ENCODE assay signal across 1 cellular context in the genomic region with DNA sequence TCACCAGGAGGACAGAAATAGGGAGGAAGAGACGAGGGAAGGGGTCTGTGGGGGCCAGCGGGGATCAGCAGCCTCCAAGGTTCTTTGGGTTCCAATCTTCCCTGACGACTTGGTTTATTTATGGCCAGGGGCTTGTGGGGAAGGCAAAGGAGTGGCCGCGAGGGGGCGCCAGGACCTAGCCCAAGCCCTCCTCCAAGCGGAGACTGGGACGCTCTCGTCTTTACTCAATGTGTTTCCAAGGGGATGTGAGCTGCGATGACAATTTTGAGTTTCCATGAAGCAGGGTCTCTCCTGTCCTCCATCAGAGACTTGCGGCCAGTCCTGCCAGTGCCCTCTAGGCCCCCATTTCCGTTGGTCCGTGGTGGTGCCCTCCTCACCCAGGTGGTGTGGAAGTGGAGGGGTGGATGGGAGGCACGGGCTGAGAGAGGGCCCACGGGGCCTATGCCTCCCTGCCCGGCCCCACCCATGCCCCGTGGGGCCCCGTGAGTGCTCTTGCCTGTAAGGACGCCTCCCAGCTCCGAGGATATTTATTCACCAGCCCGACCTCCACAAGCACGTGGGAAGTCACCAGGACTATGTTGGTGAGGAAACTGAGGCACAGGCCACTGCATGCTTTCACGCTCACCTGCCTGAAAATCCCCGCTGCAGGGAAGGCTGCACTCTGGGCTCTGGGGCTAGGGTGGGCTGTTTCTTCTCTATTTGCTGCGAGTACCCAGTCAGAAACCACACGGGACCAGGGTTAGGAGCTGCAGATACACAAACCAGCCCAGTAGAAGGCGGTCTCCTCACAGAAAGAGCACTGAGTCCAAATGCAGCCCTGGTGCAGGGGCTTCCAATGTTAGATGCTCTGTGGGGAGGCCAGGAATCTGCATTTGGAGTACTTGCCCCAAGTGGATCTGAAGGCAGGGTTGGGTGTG.
TF ChIP-seq lines count a peak whose summit lies in the region.

No MANE protein-coding gene starts in this region.

TF ChIP-seq in H1, 55 proteins besides CTCF, POLR2A, EP300 and RAD21 (continued from another document):
- TF ChIP-seq, protein P1, sequence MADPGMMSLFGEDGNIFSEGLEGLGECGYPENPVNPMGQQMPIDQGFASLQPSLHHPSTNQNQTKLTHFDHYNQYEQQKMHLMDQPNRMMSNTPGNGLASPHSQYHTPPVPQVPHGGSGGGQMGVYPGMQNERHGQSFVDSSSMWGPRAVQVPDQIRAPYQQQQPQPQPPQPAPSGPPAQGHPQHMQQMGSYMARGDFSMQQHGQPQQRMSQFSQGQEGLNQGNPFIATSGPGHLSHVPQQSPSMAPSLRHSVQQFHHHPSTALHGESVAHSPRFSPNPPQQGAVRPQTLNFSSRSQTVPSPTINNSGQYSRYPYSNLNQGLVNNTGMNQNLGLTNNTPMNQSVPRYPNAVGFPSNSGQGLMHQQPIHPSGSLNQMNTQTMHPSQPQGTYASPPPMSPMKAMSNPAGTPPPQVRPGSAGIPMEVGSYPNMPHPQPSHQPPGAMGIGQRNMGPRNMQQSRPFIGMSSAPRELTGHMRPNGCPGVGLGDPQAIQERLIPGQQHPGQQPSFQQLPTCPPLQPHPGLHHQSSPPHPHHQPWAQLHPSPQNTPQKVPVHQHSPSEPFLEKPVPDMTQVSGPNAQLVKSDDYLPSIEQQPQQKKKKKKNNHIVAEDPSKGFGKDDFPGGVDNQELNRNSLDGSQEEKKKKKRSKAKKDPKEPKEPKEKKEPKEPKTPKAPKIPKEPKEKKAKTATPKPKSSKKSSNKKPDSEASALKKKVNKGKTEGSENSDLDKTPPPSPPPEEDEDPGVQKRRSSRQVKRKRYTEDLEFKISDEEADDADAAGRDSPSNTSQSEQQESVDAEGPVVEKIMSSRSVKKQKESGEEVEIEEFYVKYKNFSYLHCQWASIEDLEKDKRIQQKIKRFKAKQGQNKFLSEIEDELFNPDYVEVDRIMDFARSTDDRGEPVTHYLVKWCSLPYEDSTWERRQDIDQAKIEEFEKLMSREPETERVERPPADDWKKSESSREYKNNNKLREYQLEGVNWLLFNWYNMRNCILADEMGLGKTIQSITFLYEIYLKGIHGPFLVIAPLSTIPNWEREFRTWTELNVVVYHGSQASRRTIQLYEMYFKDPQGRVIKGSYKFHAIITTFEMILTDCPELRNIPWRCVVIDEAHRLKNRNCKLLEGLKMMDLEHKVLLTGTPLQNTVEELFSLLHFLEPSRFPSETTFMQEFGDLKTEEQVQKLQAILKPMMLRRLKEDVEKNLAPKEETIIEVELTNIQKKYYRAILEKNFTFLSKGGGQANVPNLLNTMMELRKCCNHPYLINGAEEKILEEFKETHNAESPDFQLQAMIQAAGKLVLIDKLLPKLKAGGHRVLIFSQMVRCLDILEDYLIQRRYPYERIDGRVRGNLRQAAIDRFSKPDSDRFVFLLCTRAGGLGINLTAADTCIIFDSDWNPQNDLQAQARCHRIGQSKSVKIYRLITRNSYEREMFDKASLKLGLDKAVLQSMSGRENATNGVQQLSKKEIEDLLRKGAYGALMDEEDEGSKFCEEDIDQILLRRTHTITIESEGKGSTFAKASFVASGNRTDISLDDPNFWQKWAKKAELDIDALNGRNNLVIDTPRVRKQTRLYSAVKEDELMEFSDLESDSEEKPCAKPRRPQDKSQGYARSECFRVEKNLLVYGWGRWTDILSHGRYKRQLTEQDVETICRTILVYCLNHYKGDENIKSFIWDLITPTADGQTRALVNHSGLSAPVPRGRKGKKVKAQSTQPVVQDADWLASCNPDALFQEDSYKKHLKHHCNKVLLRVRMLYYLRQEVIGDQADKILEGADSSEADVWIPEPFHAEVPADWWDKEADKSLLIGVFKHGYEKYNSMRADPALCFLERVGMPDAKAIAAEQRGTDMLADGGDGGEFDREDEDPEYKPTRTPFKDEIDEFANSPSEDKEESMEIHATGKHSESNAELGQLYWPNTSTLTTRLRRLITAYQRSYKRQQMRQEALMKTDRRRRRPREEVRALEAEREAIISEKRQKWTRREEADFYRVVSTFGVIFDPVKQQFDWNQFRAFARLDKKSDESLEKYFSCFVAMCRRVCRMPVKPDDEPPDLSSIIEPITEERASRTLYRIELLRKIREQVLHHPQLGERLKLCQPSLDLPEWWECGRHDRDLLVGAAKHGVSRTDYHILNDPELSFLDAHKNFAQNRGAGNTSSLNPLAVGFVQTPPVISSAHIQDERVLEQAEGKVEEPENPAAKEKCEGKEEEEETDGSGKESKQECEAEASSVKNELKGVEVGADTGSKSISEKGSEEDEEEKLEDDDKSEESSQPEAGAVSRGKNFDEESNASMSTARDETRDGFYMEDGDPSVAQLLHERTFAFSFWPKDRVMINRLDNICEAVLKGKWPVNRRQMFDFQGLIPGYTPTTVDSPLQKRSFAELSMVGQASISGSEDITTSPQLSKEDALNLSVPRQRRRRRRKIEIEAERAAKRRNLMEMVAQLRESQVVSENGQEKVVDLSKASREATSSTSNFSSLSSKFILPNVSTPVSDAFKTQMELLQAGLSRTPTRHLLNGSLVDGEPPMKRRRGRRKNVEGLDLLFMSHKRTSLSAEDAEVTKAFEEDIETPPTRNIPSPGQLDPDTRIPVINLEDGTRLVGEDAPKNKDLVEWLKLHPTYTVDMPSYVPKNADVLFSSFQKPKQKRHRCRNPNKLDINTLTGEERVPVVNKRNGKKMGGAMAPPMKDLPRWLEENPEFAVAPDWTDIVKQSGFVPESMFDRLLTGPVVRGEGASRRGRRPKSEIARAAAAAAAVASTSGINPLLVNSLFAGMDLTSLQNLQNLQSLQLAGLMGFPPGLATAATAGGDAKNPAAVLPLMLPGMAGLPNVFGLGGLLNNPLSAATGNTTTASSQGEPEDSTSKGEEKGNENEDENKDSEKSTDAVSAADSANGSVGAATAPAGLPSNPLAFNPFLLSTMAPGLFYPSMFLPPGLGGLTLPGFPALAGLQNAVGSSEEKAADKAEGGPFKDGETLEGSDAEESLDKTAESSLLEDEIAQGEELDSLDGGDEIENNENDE (IDR thresholded peaks at IDR 0.05; ENCODE audit: insufficient replicate concordance, low read length), result no peak
- no peak for TF ChIP-seq EGR1 (IDR thresholded peaks at IDR 0.05; ENCODE audit: borderline replicate concordance, low read depth, low read length)
- TF ChIP-seq, protein P2, sequence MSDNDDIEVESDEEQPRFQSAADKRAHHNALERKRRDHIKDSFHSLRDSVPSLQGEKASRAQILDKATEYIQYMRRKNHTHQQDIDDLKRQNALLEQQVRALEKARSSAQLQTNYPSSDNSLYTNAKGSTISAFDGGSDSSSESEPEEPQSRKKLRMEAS (IDR thresholded peaks at IDR 0.05), result no peak
- no peak for TF ChIP-seq PHF8 (conservative IDR thresholded peaks at IDR 0.05; ENCODE audit: low read depth, low read length)
- no peak for TF ChIP-seq RBBP5 (IDR thresholded peaks at IDR 0.05; ENCODE audit: borderline replicate concordance, low read depth, low read length)
- no peak for TF ChIP-seq KDM4A (IDR thresholded peaks at IDR 0.05; ENCODE audit: low read depth, low read length, severe bottlenecking)
- no peak for TF ChIP-seq KDM1A (IDR thresholded peaks at IDR 0.05; ENCODE audit: borderline replicate concordance, low read length)
- no peak for TF ChIP-seq SP4 (IDR thresholded peaks at IDR 0.05; ENCODE audit: low read length)
- no peak for TF ChIP-seq JUN (IDR thresholded peaks at IDR 0.05; ENCODE audit: low read depth, low read length)
